ENCODE assay signal across 26 cellular contexts in the genomic region with DNA sequence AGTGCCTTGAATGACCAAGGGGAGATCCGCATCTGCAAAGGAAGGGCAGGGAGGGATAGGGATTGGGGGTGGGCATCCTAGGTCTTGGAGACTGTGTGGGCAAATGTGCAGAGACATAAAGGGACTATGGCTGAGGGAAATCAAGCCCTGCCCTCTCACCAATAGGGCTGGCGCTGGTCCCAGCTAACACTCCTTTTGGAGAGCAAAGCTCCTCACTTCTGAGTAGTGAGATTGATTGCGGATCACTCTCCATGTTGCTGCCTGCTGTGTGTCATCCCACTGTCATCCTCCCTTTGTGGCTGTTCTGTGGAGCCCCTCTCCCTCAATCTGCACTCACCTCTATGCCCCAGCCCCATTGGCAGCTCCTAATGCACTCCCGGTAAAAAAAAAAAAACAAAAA. TPM values are rescaled to one million over a fixed set of nuclear protein-coding genes. Genes with fewer than 3 reads are reported as not detected.
DNase-seq lines count a peak whose midpoint lies in the region; ATAC-seq and TF ChIP-seq lines count a peak whose summit lies in the region.
"Had no signal": no experiment of that assay in that cellular context is flagged by ENCODE, and none has a peak within 500 bp of the region (broad histone marks: within the 10 kb centered on the region; RNA-seq: fewer than 3 reads in every experiment).

No MANE protein-coding gene starts in this region.

- no peak overlapping the region for H2BK5ac ChIP-seq in mesenchymal stem cell (ENCODE audit: low read depth, low read length, poor library complexity, severe bottlenecking)

- no peak overlapping the region for H3K4me3 ChIP-seq in Caco-2 (ENCODE audit: low read depth, low read length)
- no peak overlapping the region for H3K4me3 ChIP-seq in mesenchymal stem cell (ENCODE audit: insufficient read depth in 1 of 2, low read depth in 1 of 2, low read length in 2 of 2)
- no peak overlapping the region for H3K4me3 ChIP-seq in stomach
- H3K4me3 ChIP-seq: adrenal gland, lung, prostate gland, suprapubic skin, uterus had no signal

- no peak for ATAC-seq in T-helper 17 cell
- no peak for ATAC-seq in GM19324 (IDR thresholded peaks at IDR 0.05; ENCODE audit: low FRiP score, unreplicated experiment)
- ATAC-seq: activated T-cell treated with anti-CD3 and anti-CD28 coated beads, Interleukin-2, amount 50 U/mL, for 72 hours; PC-3; stimulated activated naive B cell treated with anti-CD40 and anti-IgM and Interleukin-4, amounts not matched to agents 10 μg/mL and 1 μg/mL and 100 μg/mL, for 72 hours had no signal

- no peak overlapping the region for H3K18ac ChIP-seq in mesenchymal stem cell (ENCODE audit: low read depth in 1 of 2, low read length in 2 of 2)

- H3K9me3 ChIP-seq in Caco-2, result no peaks in the 10 kb centered on the region
- H3K9me3 ChIP-seq in T-helper 17 cell (ENCODE audit: control insufficient read depth, low read length, poor library complexity, severe bottlenecking), result no peaks in the 10 kb centered on the region
- no peaks in the 10 kb centered on the region for H3K9me3 ChIP-seq in mesenchymal stem cell (ENCODE audit: control insufficient read depth, low read length)
- H3K9me3 ChIP-seq in stomach, result no peaks in the 10 kb centered on the region
- H3K9me3 ChIP-seq: adrenal gland, prostate gland, suprapubic skin, uterus had no signal

- H3K4me3 Mint-ChIP-seq in Caco-2 (ENCODE audit: unreplicated experiment), result no peak overlapping the region
- no peak overlapping the region for H3K4me3 Mint-ChIP-seq in T-helper 17 cell
- H3K4me3 Mint-ChIP-seq in mesothelial cell of epicardium, result no peak overlapping the region

- no peak for TF ChIP-seq POLR2A in stomach (IDR thresholded peaks at IDR 0.05)

- H3K27me3 Mint-ChIP-seq in Caco-2 (ENCODE audit: insufficient read depth, unreplicated experiment) (no peaks in the 10 kb centered on the region), T-helper 17 cell (peaks cover 11% of the 10 kb centered on the region), mesothelial cell of epicardium (ENCODE audit: low read depth) (peaks cover 11% of the 10 kb centered on the region)

- no peak overlapping the region for H2BK15ac ChIP-seq in mesenchymal stem cell (ENCODE audit: low read depth, poor library complexity, severe bottlenecking)

- H3K36me3 ChIP-seq in Caco-2 (ENCODE audit: control insufficient read depth, insufficient read depth, low read length) (peaks cover 4% of the 10 kb centered on the region), mesenchymal stem cell (ENCODE audit: control insufficient read depth in 1 of 2, insufficient read depth in 2 of 2, low read depth in 1 of 2, low read length in 2 of 2) (peaks cover 0 to 10% of the 10 kb centered on the region in 2 experiments), stomach (no peaks in the 10 kb centered on the region)
- H3K36me3 ChIP-seq: adrenal gland, brain microvascular endothelial cell, prostate gland, suprapubic skin, uterus had no signal

- H3K27me3 ChIP-seq in Caco-2 (replicated peaks; ENCODE audit: control insufficient read depth, insufficient read depth, low read length), result no peaks in the 10 kb centered on the region
- peaks cover 2 to 6% of the 10 kb centered on the region in 2 experiments for H3K27me3 ChIP-seq in mesenchymal stem cell (ENCODE audit: control insufficient read depth in 1 of 2, insufficient read depth in 1 of 2, low read length in 2 of 2)
- H3K27me3 ChIP-seq in stomach, result peaks cover 0 to 46% (median 38%) of the 10 kb centered on the region in 3 donors
- H3K27me3 ChIP-seq: adrenal gland, brain microvascular endothelial cell had no signal

- TF ChIP-seq CTCF in 22Rv1 (IDR thresholded peaks at IDR 0.05) (no peak), Caco-2 (IDR thresholded peaks at IDR 0.05; ENCODE audit: insufficient read depth in 1 of 2, low read depth in 1 of 2, low read length in 1 of 2, severe bottlenecking in 1 of 2, unreplicated experiment in 1 of 2) (no peak), mesothelial cell of epicardium (IDR thresholded peaks at IDR 0.05; ENCODE audit: unreplicated experiment) (no peak), stomach (IDR thresholded peaks at IDR 0.05) (no peak)

- intact Hi-C loops in Caco-2 (cut with micrococcal nuclease; ENCODE audit: unreplicated experiment) (loop anchor here (5.0 to 10.0 kb wide), 2 partner anchors 108 to 200 kb away; partner anchors contain the start of gene PFKFB4), stomach (cut with DNase I; ENCODE audit: low total_unique reads) (no loop called here)

- H3K4me1 Mint-ChIP-seq in Caco-2 (ENCODE audit: low read depth, unreplicated experiment), result peaks cover 5% of the 10 kb centered on the region
- peaks cover 8% of the 10 kb centered on the region for H3K4me1 Mint-ChIP-seq in T-helper 17 cell
- peaks cover 14% of the 10 kb centered on the region for H3K4me1 Mint-ChIP-seq in mesothelial cell of epicardium

- no peak overlapping the region for H4K8ac ChIP-seq in mesenchymal stem cell (ENCODE audit: low read length)

- no peak overlapping the region for H2AFZ ChIP-seq in mesenchymal stem cell (ENCODE audit: low read depth, low read length)

- no peak overlapping the region for H2BK12ac ChIP-seq in mesenchymal stem cell (ENCODE audit: low read length in 2 of 2)

- H3K9ac ChIP-seq in mesenchymal stem cell (ENCODE audit: low read length), result no peak overlapping the region

- H3K9me3 Mint-ChIP-seq in Caco-2 (ENCODE audit: unreplicated experiment) (no peaks in the 10 kb centered on the region), mesothelial cell of epicardium (no peaks in the 10 kb centered on the region)
- H3K9me3 Mint-ChIP-seq: activated T-cell treated with anti-CD3 and anti-CD28 coated beads, Interleukin-2, amount 50 U/mL, for 72 hours; stimulated activated naive B cell treated with anti-CD40 and anti-IgM and Interleukin-4, amounts not matched to agents 10 μg/mL and 1 μg/mL and 100 μg/mL, for 72 hours had no signal

- H3K36me3 Mint-ChIP-seq in Caco-2 (ENCODE audit: insufficient read depth, unreplicated experiment) (peaks cover 71% of the 10 kb centered on the region), T-helper 17 cell (ENCODE audit: low read depth) (no peaks in the 10 kb centered on the region), mesothelial cell of epicardium (peaks cover 3% of the 10 kb centered on the region)

- no peak overlapping the region for H3K14ac ChIP-seq in mesenchymal stem cell (ENCODE audit: low read length in 2 of 2)

- no peak for DNase-seq in Caco-2
- no peak for DNase-seq in T-helper 17 cell
- DNase-seq in mesothelial cell of epicardium (ENCODE audit: low spot score in 2 of 2, unreplicated experiment in 2 of 2), result no peak
- no peak for DNase-seq in mesenchymal stem cell
- no peak for DNase-seq in NCI-H2107 (lab: John Stamatoyannopoulos, UW)
- DNase-seq in stomach, result no peak
- DNase-seq: activated CD4-positive, alpha-beta T cell treated with anti-CD3 and anti-CD28 coated beads, Interleukin-2, amount 50 U/mL, for 4 hours; activated CD4-positive, CD25-positive, alpha-beta regulatory T cell; activated naive CD4-positive, alpha-beta T cell; activated T-cell treated with anti-CD3 and anti-CD28 coated beads, Interleukin-2, amount 50 U/mL, for 72 hours; brain microvascular endothelial cell; effector CD8-positive, alpha-beta T cell; head of caudate nucleus; NCI-H2081; PC-3; SHP77; stimulated activated naive B cell treated with anti-CD40 and anti-IgM and Interleukin-4, amounts not matched to agents 10 μg/mL and 1 μg/mL and 100 μg/mL, for 72 hours; uterus had no signal

- 91% methylated on average over 3 of the region's 4 CpGs for WGBS in mesenchymal stem cell
- 83 to 87% (median 87%) methylated on average over 4 of the region's 4 CpGs for WGBS in stomach, 5 donors

- TF ChIP-seq EP300 in stomach (IDR thresholded peaks at IDR 0.05), result no peak

- H3K23ac ChIP-seq in mesenchymal stem cell (ENCODE audit: low read length in 2 of 2), result no peak overlapping the region

- no peak overlapping the region for H2BK120ac ChIP-seq in mesenchymal stem cell (ENCODE audit: low read depth, low read length)

- no peak overlapping the region for H4K91ac ChIP-seq in mesenchymal stem cell (ENCODE audit: low read length)

- POLR2A ChIA-PET in Caco-2 (lab: Charles Lee), result interaction anchor here (0.8 to 2.7 kb wide), 2 partner anchors 21 to 191 kb away, joined by 4 to 14 read pairs; partner anchors contain the start of gene NCKIPSD

- peak overlapping the region; percentile 99 for H3K27ac Mint-ChIP-seq in Caco-2 (ENCODE audit: unreplicated experiment)
- peak overlapping the region; percentile 67 for H3K27ac Mint-ChIP-seq in T-helper 17 cell
- peak overlapping the region; percentile 100 for H3K27ac Mint-ChIP-seq in mesothelial cell of epicardium
- H3K27ac Mint-ChIP-seq: activated T-cell treated with anti-CD3 and anti-CD28 coated beads, Interleukin-2, amount 50 U/mL, for 72 hours; stimulated activated naive B cell treated with anti-CD40 and anti-IgM and Interleukin-4, amounts not matched to agents 10 μg/mL and 1 μg/mL and 100 μg/mL, for 72 hours had no signal

- no peak overlapping the region for H3K4me2 ChIP-seq in mesenchymal stem cell (ENCODE audit: low read length, poor library complexity, severe bottlenecking)

- no peaks in the 10 kb centered on the region for H3K79me1 ChIP-seq in mesenchymal stem cell (replicated peaks; ENCODE audit: low read length, poor library complexity, severe bottlenecking)

- CTCF ChIA-PET in Caco-2 (lab: Charles Lee), result interaction anchor here (0.8 to 0.9 kb wide), 3 partner anchors 9 to 30 kb away, joined by 3 to 5 read pairs (median 4); partner anchors contain the start of gene SLC26A6

- no peak overlapping the region for H3K4ac ChIP-seq in mesenchymal stem cell (ENCODE audit: low read depth in 1 of 2, low read length in 2 of 2)

- H3K27ac ChIP-seq in 22Rv1 (peak overlapping the region; percentile 99), mesenchymal stem cell (ENCODE audit: low read length, poor library complexity, severe bottlenecking) (no peak overlapping the region), stomach (peak overlapping the region in 2 of 5 donors; percentile 87 to 88)
- H3K27ac ChIP-seq: brain microvascular endothelial cell, suprapubic skin had no signal

- H3K4me1 ChIP-seq in Caco-2, result peaks cover 10% of the 10 kb centered on the region
- H3K4me1 ChIP-seq in mesenchymal stem cell (ENCODE audit: control insufficient read depth, insufficient read depth, low read depth, low read length), result peaks cover 24% of the 10 kb centered on the region
- peaks cover 19 to 34% (median 33%) of the 10 kb centered on the region in 4 donors for H3K4me1 ChIP-seq in stomach
- H3K4me1 ChIP-seq: prostate gland had no signal

- H2AK5ac ChIP-seq in mesenchymal stem cell (ENCODE audit: low read length, severe bottlenecking), result no peak overlapping the region

- no TSS peak for BruUV-seq in Caco-2 (replicated peaks; lab: Mats Ljungman, UMichigan)

RNA-seq across cellular contexts. Expression of gene CELSR3, which starts 2.2 kb away (rescaled TPM):
- total RNA-seq in Caco-2 (2022) (35.4 and 39.0 TPM in 2 replicates), T-helper 17 cell (1 to 10 TPM; 6.0 to 6.9 TPM), mesothelial cell of epicardium (5.0 to 5.6 TPM (median 5.2 TPM) in 3 replicates), stomach (1 to 10 TPM in 4 of 5 donors, not detected in 1; 1.5 to 2.3 (median 1.9) TPM)
- 2.1 TPM for polyA plus RNA-seq in mesenchymal stem cell (2013, experiment 1 of 2)
- polyA plus RNA-seq in mesenchymal stem cell (2013, experiment 2 of 2), result 2.0 TPM
- polyA plus RNA-seq in stomach, result under 1 TPM; 0.15 to 1.00 (median 0.53) TPM
- polyA plus RNA-seq: CD14-positive monocyte had no signal

RNA-seq across cellular contexts. Expression of gene NCKIPSD, which starts 20.8 kb away (rescaled TPM):
- total RNA-seq in Caco-2 (2022), result 30.1 and 30.2 TPM in 2 replicates
- 10 to 100 TPM; 14.6 to 17.2 TPM for total RNA-seq in T-helper 17 cell
- 30.7 to 33.5 TPM (median 31.9 TPM) in 3 replicates for total RNA-seq in mesothelial cell of epicardium
- 12.3 TPM for polyA plus RNA-seq in mesenchymal stem cell (2013, experiment 1 of 2)
- polyA plus RNA-seq in mesenchymal stem cell (2013, experiment 2 of 2), result 11.3 TPM
- total RNA-seq in stomach, result 10 to 100 TPM; 16.2 to 46.7 (median 32.6) TPM
- 1 to 10 TPM; 6.1 to 7.7 (median 6.1) TPM for polyA plus RNA-seq in stomach

RNA-seq across cellular contexts. Expression of gene SLC26A6, which starts 29.7 kb away (rescaled TPM):
- total RNA-seq in Caco-2 (2022), result 54.7 and 59.4 TPM in 2 replicates
- total RNA-seq in T-helper 17 cell, result 10 to 100 TPM; 16.4 to 22.1 TPM
- 18.0 to 22.7 TPM (median 21.6 TPM) in 3 replicates for total RNA-seq in mesothelial cell of epicardium
- polyA plus RNA-seq in mesenchymal stem cell (2013, experiment 1 of 2), result 42.5 TPM
- polyA plus RNA-seq in mesenchymal stem cell (2013, experiment 2 of 2), result 39.9 TPM
- 100 to 1,000 TPM in 3 of 5 donors, 10 to 100 TPM in 2; 23.9 to 279 (median 137) TPM for total RNA-seq in stomach
- polyA plus RNA-seq in stomach, result 10 to 100 TPM; 14.8 to 67.7 (median 31.4) TPM

RNA-seq across cellular contexts. Expression of gene TMEM89, which starts 43.4 kb away (rescaled TPM):
- total RNA-seq in Caco-2 (2022) (not detected in 2 replicates), T-helper 17 cell (under 1 TPM in 1 of 2 donors, not detected in 1; 0.55 TPM), mesothelial cell of epicardium (0.84 TPM in 1 of 3 replicates, not detected in the others), stomach (not detected)
- 0.23 TPM for polyA plus RNA-seq in mesenchymal stem cell (2013, experiment 1 of 2)
- polyA plus RNA-seq in mesenchymal stem cell (2013, experiment 2 of 2), result 0.29 TPM
- polyA plus RNA-seq in stomach, result under 1 TPM in 1 of 3 donors, not detected in 2; 0.62 TPM
- total RNA-seq: activated T-cell treated with anti-CD3 and anti-CD28 coated beads, Interleukin-2, amount 50 U/mL, for 72 hours; adrenal gland; epithelial cell of proximal tubule; lung; PC-3; suprapubic skin; uterus had no signal
- polyA plus RNA-seq: adrenal gland, CD14-positive monocyte had no signal

RNA-seq across cellular contexts. Expression of gene IP6K2, which starts 52.1 kb away (rescaled TPM):
- 91.7 and 100 TPM in 2 replicates for total RNA-seq in Caco-2 (2022)
- 100 to 1,000 TPM in 1 of 2 donors, 10 to 100 TPM in 1; 93.7 to 116 TPM for total RNA-seq in T-helper 17 cell
- total RNA-seq in mesothelial cell of epicardium, result 207 to 212 TPM (median 209 TPM) in 3 replicates
- polyA plus RNA-seq in mesenchymal stem cell (2013, experiment 1 of 2), result 75.8 TPM
- polyA plus RNA-seq in mesenchymal stem cell (2013, experiment 2 of 2), result 75.0 TPM
- 100 to 1,000 TPM; 102 to 234 (median 110) TPM for total RNA-seq in stomach
- polyA plus RNA-seq in stomach, result 10 to 100 TPM; 44.1 to 87.5 (median 65.7) TPM
